Comparison of ENCODE assay signal across 6 cellular contexts in the genomic region with DNA sequence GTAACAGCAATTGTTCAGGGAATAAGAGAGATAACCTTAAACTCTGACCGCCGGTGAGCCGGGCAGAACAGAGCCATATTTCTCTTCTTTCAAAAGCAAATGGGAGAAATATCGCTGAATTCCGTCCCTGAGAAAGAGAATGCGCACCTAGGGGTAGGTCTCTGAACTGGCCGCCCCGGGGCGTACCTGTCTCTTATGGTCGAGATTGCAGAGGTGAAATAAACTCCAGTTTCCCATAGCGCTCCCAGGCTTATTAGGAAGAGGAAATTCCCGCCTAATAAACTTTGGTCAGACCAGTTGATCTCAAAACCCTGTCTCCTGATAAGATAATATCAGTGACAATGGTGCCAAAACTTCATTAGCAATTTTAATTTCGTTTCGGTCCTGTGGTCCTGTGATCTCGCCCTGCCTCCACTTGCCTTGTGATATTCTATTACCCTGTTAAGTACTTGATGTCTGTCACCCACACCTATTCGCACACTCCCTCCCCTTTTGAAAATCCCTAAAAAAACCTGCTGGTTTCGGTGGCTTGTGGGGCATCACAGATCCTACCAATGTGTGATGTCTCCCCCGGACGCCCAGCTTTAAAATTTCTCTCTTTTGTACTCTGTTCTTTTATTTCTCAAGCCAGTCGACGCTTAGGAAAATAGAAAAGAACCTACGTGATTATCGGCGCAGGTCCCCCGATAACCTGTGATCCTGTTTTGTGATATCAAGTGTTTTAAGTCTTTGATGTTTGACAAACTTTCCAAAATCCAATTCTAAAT. TPM values are rescaled to one million over a fixed set of nuclear protein-coding genes. Genes with fewer than 3 reads are reported as not detected.
DNase-seq lines count a peak whose midpoint lies in the region; ATAC-seq and TF ChIP-seq lines count a peak whose summit lies in the region.
"Not testable (repeated sequence)": the region's sequence is repeated elsewhere in the genome, so short reads cannot be mapped to it uniquely, and the experiment has no call there.

No MANE protein-coding gene starts in this region.

- H3K4me3 Mint-ChIP-seq in GM23338 (peak overlapping the region; percentile 43), T-helper 17 cell (peak overlapping the region; percentile 25), endodermal cell (peak overlapping the region; percentile 40)
- not testable (repeated sequence) for H3K4me3 Mint-ChIP-seq in MCF 10A (ENCODE audit: unreplicated experiment)

- not testable (repeated sequence) for H3K9me3 ChIP-seq in HUES6 (ENCODE audit: control insufficient read depth, insufficient read depth, low read depth, low read length); T-helper 17 cell (ENCODE audit: control insufficient read depth, low read length, poor library complexity, severe bottlenecking); endodermal cell (ENCODE audit: control insufficient read depth, low read length); iPS-18a (ENCODE audit: control insufficient read depth, low read depth, low read length)

- ATAC-seq in GM23338, T-helper 17 cell: not testable (repeated sequence)

- not testable (repeated sequence) for H3K27ac Mint-ChIP-seq in GM23338, T-helper 17 cell
- H3K27ac Mint-ChIP-seq in MCF 10A (ENCODE audit: low read depth, unreplicated experiment), result peak overlapping the region; percentile 49
- H3K27ac Mint-ChIP-seq in endodermal cell, result peak overlapping the region; percentile 32

- POLR2A ChIA-PET in MCF 10A (lab: Yijun Ruan, JAX), result not testable (repeated sequence)

- TF ChIP-seq CTCF in GM23338 (conservative IDR thresholded peaks at IDR 0.05; ENCODE audit: low read depth in 2 of 2); MCF 10A (IDR thresholded peaks at IDR 0.05; ENCODE audit: unreplicated experiment): not testable (repeated sequence)
- TF ChIP-seq CTCF in endodermal cell (conservative IDR thresholded peaks at IDR 0.05), result peak; percentile 56

- not testable (repeated sequence) for H3K79me2 ChIP-seq in GM23338 (replicated peaks; ENCODE audit: insufficient read depth)

- CTCF ChIA-PET in MCF 10A (lab: Yijun Ruan, JAX), result interaction anchor here (0.6 kb wide), 1 partner anchor 44 kb away, joined by 3 read pairs; no protein-coding TSS in a partner anchor

- 6 to 36% methylated on average over 12 to 25 of the region's 25 CpGs for WGBS in endodermal cell (ENCODE audit: insufficient coverage in 1 of 2, insufficient read length in 1 of 2), 2 experiments

- not testable (repeated sequence) for H3K9me3 Mint-ChIP-seq in GM23338; MCF 10A (ENCODE audit: unreplicated experiment); endodermal cell

- H3K4me1 ChIP-seq in GM23338 (ENCODE audit: insufficient read depth); HUES6 (ENCODE audit: control insufficient read depth, insufficient read depth, low read length); endodermal cell (ENCODE audit: control insufficient read depth, insufficient read depth, low read length); iPS-18a (ENCODE audit: control insufficient read depth, low read depth, low read length): not testable (repeated sequence)

- not testable (repeated sequence) for H3K36me3 ChIP-seq in GM23338 (ENCODE audit: insufficient read depth); HUES6 (ENCODE audit: control insufficient read depth, insufficient read depth, low read length); endodermal cell (ENCODE audit: control insufficient read depth, insufficient read depth, low read length); iPS-18a (ENCODE audit: control insufficient read depth, low read depth, low read length)

- not testable (repeated sequence) for DNase-seq in GM23338 (ENCODE audit: low spot score); T-helper 17 cell; MCF 10A (ENCODE audit: unreplicated experiment)
- DNase-seq in endodermal cell, result peak; percentile 74

- H2AFZ ChIP-seq in GM23338, result not testable (repeated sequence)

- BruUV-seq in MCF 10A (replicated peaks; lab: Mats Ljungman, UMichigan), result not testable (repeated sequence)

- not testable (repeated sequence) for H4K20me1 ChIP-seq in GM23338 (replicated peaks; ENCODE audit: insufficient read depth)

- H3K4me3 ChIP-seq in GM23338 (0 out of 2 replicates have a peak overlapping the region, but pooled peaks have one; percentile 9), HUES6 (ENCODE audit: low read depth, low read length) (peak overlapping the region; percentile 48), endodermal cell (ENCODE audit: low read length) (peak overlapping the region; percentile 67), iPS-18a (ENCODE audit: low read length) (peak overlapping the region; percentile 24)

- H3K27ac ChIP-seq in GM23338 (ENCODE audit: low read depth); HUES6 (ENCODE audit: low read depth, low read length); endodermal cell (ENCODE audit: low read depth, low read length); iPS-18a (ENCODE audit: low read length): not testable (repeated sequence)

- H3K36me3 Mint-ChIP-seq in GM23338 (ENCODE audit: low read depth); T-helper 17 cell (ENCODE audit: low read depth); endodermal cell (ENCODE audit: low read depth): not testable (repeated sequence)
- peaks cover 10% of the 10 kb centered on the region for H3K36me3 Mint-ChIP-seq in MCF 10A (ENCODE audit: insufficient read depth, unreplicated experiment)

- H3K4me1 Mint-ChIP-seq in GM23338, result peaks cover 13% of the 10 kb centered on the region
- H3K4me1 Mint-ChIP-seq in T-helper 17 cell, result peaks cover 10% of the 10 kb centered on the region
- H3K4me1 Mint-ChIP-seq in MCF 10A (ENCODE audit: insufficient read depth, unreplicated experiment), result not testable (repeated sequence)
- H3K4me1 Mint-ChIP-seq in endodermal cell, result peaks cover 18% of the 10 kb centered on the region

- peak overlapping the region; percentile 3; the same call in 1 of the 2 replicates for H3K4me2 ChIP-seq in GM23338

- H3K27me3 ChIP-seq in GM23338 (ENCODE audit: insufficient read depth) (peaks cover 100% of the 10 kb centered on the region), HUES6 (ENCODE audit: control insufficient read depth, insufficient read depth, low read length) (peaks cover 51% of the 10 kb centered on the region), endodermal cell (ENCODE audit: control insufficient read depth, insufficient read depth, low read length, poor library complexity, severe bottlenecking) (peaks cover 13% of the 10 kb centered on the region), iPS-18a (ENCODE audit: control insufficient read depth, insufficient read depth, low read length) (peaks cover 78% of the 10 kb centered on the region)

- not testable (repeated sequence) for H3K9ac ChIP-seq in HUES6 (ENCODE audit: low read length); endodermal cell (ENCODE audit: extremely low read depth, low read length, poor library complexity, severe bottlenecking); iPS-18a (ENCODE audit: low read length)

- H3K27me3 Mint-ChIP-seq in GM23338 (ENCODE audit: insufficient read depth, low read depth, poor library complexity) (peaks cover 92% of the 10 kb centered on the region), endodermal cell (ENCODE audit: insufficient read depth) (peaks cover 34% of the 10 kb centered on the region)
- H3K27me3 Mint-ChIP-seq in T-helper 17 cell; MCF 10A (ENCODE audit: insufficient read depth, unreplicated experiment): not testable (repeated sequence)

- intact Hi-C loops in MCF 10A (cut with micrococcal nuclease), result not testable (repeated sequence)

- H3K9me2 ChIP-seq in GM23338 (ENCODE audit: insufficient read depth), result not testable (repeated sequence)

- not testable (repeated sequence) for H3F3A ChIP-seq in GM23338 (replicated peaks; ENCODE audit: low read depth)

TF ChIP-seq in GM23338, 12 proteins besides CTCF, POLR2A, EP300 and RAD21:
- peak; percentile 18; the same call in 1 of the 2 replicates for TF ChIP-seq NANOG (IDR thresholded peaks at IDR 0.05; ENCODE audit: borderline replicate concordance)
- TF ChIP-seq EZH2 (IDR thresholded peaks at IDR 0.05; ENCODE audit: low read depth, unreplicated experiment), result peak; percentile 26

RNA-seq across cellular contexts. Expression of a gene that starts 14.8 kb away (rescaled TPM):
- 0.21 TPM in 1 of 2 replicates, not detected in the other for total RNA-seq in GM23338 (2014; rRNA removed; shearing (Covaris generic))
- not detected in 2 replicates for polyA plus RNA-seq in GM23338 (2016; fragmentation: Nextera tagmentation; extraction: Ambion mirVana)
- total RNA-seq in T-helper 17 cell, result 10 to 100 TPM; 33.0 to 44.0 TPM
- total RNA-seq in MCF 10A (2022), result 0.98 and 1.3 TPM in 2 replicates
- under 1 TPM; 0.73 to 0.97 TPM for total RNA-seq in endodermal cell
- polyA plus RNA-seq in endodermal cell (2013, experiment 1 of 2), result 1.5 TPM
- polyA plus RNA-seq in endodermal cell (2013, experiment 2 of 2), result 0.91 TPM

Comparison
In these comparisons a context has a peak if more than half of its experiments do, and no peak if none do; other contexts are left out.
1. H3K4me3 ChIP-seq: peak in every context shown above with its lines; median percentile 67 in endodermal cell; 48 in HUES6; 24 in iPS-18a; 9 in GM23338.
2. RNA of a gene that starts 14.8 kb away (total RNA-seq): 33.0 to 44.0 TPM in T-helper 17 cell; 0.98 to 1.3 TPM in MCF 10A, 0.73 to 0.97 TPM in endodermal cell and 0.21 TPM in GM23338; every median in the first group is over 10 times any median in the second.